Comparison of ENCODE assay signal across 39 cellular contexts in the genomic region with DNA sequence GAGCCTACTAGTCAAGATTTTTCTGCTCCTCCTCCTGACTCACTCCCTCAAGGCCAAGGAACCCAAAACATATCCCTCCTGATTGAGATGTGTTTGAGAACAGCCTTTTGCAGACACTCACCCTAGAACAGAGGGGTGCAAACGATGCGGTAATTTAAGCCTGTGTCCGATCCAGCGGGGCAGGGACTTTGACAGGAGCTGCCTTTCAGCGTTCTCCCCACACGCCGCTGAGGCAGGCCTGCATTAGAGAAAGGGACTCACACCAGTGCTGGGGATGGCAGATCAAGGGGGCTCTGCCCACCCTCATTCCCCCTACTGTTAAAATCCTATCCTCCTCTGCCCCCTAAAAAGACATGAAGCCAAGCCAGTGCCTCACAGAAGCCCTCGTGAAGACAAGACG.
"Had no signal": no experiment of that assay in that cellular context is flagged by ENCODE, and none has a peak within 500 bp of the region (broad histone marks: within the 10 kb centered on the region; RNA-seq: fewer than 3 reads in every experiment).

No MANE protein-coding gene starts in this region.

- H3K36me3 Mint-ChIP-seq: activated naive CD4-positive, alpha-beta T cell treated with anti-CD3 and anti-CD28 coated beads, Interleukin-2, amount 10 ng/mL, durations not matched to agents 7 days and 5 days; activated naive CD4-positive, alpha-beta T cell treated with anti-CD3 and anti-CD28 coated beads, Interleukin-2, amount 50 U/mL, for 24 hours; activated naive CD4-positive, alpha-beta T cell treated with anti-CD3 and anti-CD28 coated beads, Interleukin-2, amount 50 U/mL, for 72 hours; activated naive CD8-positive, alpha-beta T cell; activated naive CD8-positive, alpha-beta T cell treated with anti-CD3 and anti-CD28 coated beads for 36 hours; activated naive CD8-positive, alpha-beta T cell treated with anti-CD3 and anti-CD28 coated beads, Interleukin-2, amount 10 ng/mL, durations not matched to agents 7 days and 5 days had no signal

- H3K27ac ChIP-seq: adrenal gland, ascending aorta, body of pancreas, brain microvascular endothelial cell, breast epithelium, cardiac muscle cell had no signal

- H3K36me3 ChIP-seq: adrenal gland, brain microvascular endothelial cell, breast epithelium, cardiac muscle cell had no signal

- H3K9me3 ChIP-seq: adrenal gland, ascending aorta, body of pancreas, breast epithelium had no signal

- DNase-seq: activated effector memory CD4-positive, alpha-beta T cell treated with anti-CD3 and anti-CD28 coated beads, Interleukin-2, amount 50 U/mL, for 16 hours; activated effector memory CD4-positive, alpha-beta T cell treated with Interleukin-2 at 50 U/mL for 16 hours; activated gamma-delta T cell; activated gamma-delta T cell treated with Interleukin-2 at 50 U/mL for 16 hours; activated naive CD4-positive, alpha-beta T cell; activated naive CD4-positive, alpha-beta T cell treated with anti-CD3 and anti-CD28 coated beads for 36 hours; activated naive CD4-positive, alpha-beta T cell treated with anti-CD3 and anti-CD28 coated beads, Interleukin-2, amount 10 ng/mL, durations not matched to agents 7 days and 5 days; activated naive CD4-positive, alpha-beta T cell treated with anti-CD3 and anti-CD28 coated beads, Interleukin-2, amount 50 U/mL, for 16 hours; activated naive CD4-positive, alpha-beta T cell treated with Interleukin-2 at 50 U/mL for 16 hours; activated naive CD8-positive, alpha-beta T cell treated with anti-CD3 and anti-CD28 coated beads for 36 hours; activated naive CD8-positive, alpha-beta T cell treated with anti-CD3 and anti-CD28 coated beads, Interleukin-2, amount 10 ng/mL, durations not matched to agents 7 days and 5 days; activated naive CD8-positive, alpha-beta T cell treated with anti-CD3 and anti-CD28 coated beads, Interleukin-2, amount 50 U/mL, for 24 hours; activated T-cell treated with anti-CD3 and anti-CD28 coated beads, Interleukin-2, amount 50 U/mL, for 1 hour; activated T-cell treated with anti-CD3 and anti-CD28 coated beads, Interleukin-2, amount 50 U/mL, for 24 hours; activated T-cell treated with anti-CD3 and anti-CD28 coated beads, Interleukin-2, amount 50 U/mL, for 4 hours; activated T-cell treated with anti-CD3 and anti-CD28 coated beads, Interleukin-2, amount 50 U/mL, for 48 hours; activated T-cell treated with anti-CD3 and anti-CD28 coated beads, Interleukin-2, amount 50 U/mL, for 72 hours; adrenal gland; amniotic stem cell; amygdala; anterior cingulate cortex; aorta; body of pancreas; brain microvascular endothelial cell; caudate nucleus; central memory CD4-positive, alpha-beta T cell; cerebellar nuclear complex had no signal

- H3K27ac Mint-ChIP-seq: activated naive CD4-positive, alpha-beta T cell treated with anti-CD3 and anti-CD28 coated beads for 36 hours; activated naive CD4-positive, alpha-beta T cell treated with anti-CD3 and anti-CD28 coated beads, Interleukin-2, amount 10 ng/mL, durations not matched to agents 7 days and 5 days; activated naive CD4-positive, alpha-beta T cell treated with anti-CD3 and anti-CD28 coated beads, Interleukin-2, amount 50 U/mL, for 24 hours; activated naive CD8-positive, alpha-beta T cell; activated naive CD8-positive, alpha-beta T cell treated with anti-CD3 and anti-CD28 coated beads for 36 hours; activated naive CD8-positive, alpha-beta T cell treated with anti-CD3 and anti-CD28 coated beads, Interleukin-2, amount 10 ng/mL, durations not matched to agents 7 days and 5 days; activated naive CD8-positive, alpha-beta T cell treated with anti-CD3 and anti-CD28 coated beads, Interleukin-2, amount 50 U/mL, for 24 hours; activated T-cell treated with anti-CD3 and anti-CD28 coated beads, Interleukin-2, amount 50 U/mL, for 24 hours; activated T-cell treated with anti-CD3 and anti-CD28 coated beads, Interleukin-2, amount 50 U/mL, for 72 hours; activated T-helper 1 cell treated with anti-CD3 and anti-CD28 coated beads, Interleukin-12 subunit alpha, Interleukin-12 subunit beta, Interleukin-2, Interleukin-4 antibody, amounts not matched to agents 30 ng/mL and 10 ng/mL and 1 ng/mL, durations not matched to agents 14 hours and 24 hours and 36 hours; activated T-helper 17 cell treated with anti-CD3 and anti-CD28 coated beads, Interleukin-2, amount 50 U/mL, for 72 hours; activated T-helper 2 cell treated with anti-CD3 and anti-CD28 coated beads, Interferon-gamma antibody, Interleukin-2, Interleukin-4, amounts not matched to agents 10 μg/mL and 5 μg/mL and 100 μg/mL, durations not matched to agents 14 hours and 24 hours and 36 hours; brain had no signal

- H3K4me1 ChIP-seq: adrenal gland, ascending aorta, body of pancreas, breast epithelium had no signal

- H3K27me3 ChIP-seq: adrenal gland, ascending aorta, body of pancreas, brain microvascular endothelial cell, breast epithelium, cardiac muscle cell had no signal

- FAIRE-seq: astrocyte had no signal

- H3K4me1 Mint-ChIP-seq: activated naive CD4-positive, alpha-beta T cell treated with anti-CD3 and anti-CD28 coated beads, Interleukin-2, amount 50 U/mL, for 24 hours; activated naive CD8-positive, alpha-beta T cell treated with anti-CD3 and anti-CD28 coated beads, Interleukin-2, amount 10 ng/mL, durations not matched to agents 7 days and 5 days; activated naive CD8-positive, alpha-beta T cell treated with anti-CD3 and anti-CD28 coated beads, Interleukin-2, amount 50 U/mL, for 24 hours; brain; central memory CD8-positive, alpha-beta T cell had no signal

- H3K4me3 Mint-ChIP-seq: activated naive CD4-positive, alpha-beta T cell treated with anti-CD3 and anti-CD28 coated beads for 36 hours; activated naive CD4-positive, alpha-beta T cell treated with anti-CD3 and anti-CD28 coated beads, Interleukin-2, amount 10 ng/mL, durations not matched to agents 7 days and 5 days; activated naive CD4-positive, alpha-beta T cell treated with anti-CD3 and anti-CD28 coated beads, Interleukin-2, amount 50 U/mL, for 24 hours; activated naive CD8-positive, alpha-beta T cell; activated naive CD8-positive, alpha-beta T cell treated with anti-CD3 and anti-CD28 coated beads for 36 hours; activated naive CD8-positive, alpha-beta T cell treated with anti-CD3 and anti-CD28 coated beads, Interleukin-2, amount 10 ng/mL, durations not matched to agents 7 days and 5 days; activated naive CD8-positive, alpha-beta T cell treated with anti-CD3 and anti-CD28 coated beads, Interleukin-2, amount 50 U/mL, for 24 hours; activated T-cell treated with anti-CD3 and anti-CD28 coated beads, Interleukin-2, amount 50 U/mL, for 24 hours; activated T-cell treated with anti-CD3 and anti-CD28 coated beads, Interleukin-2, amount 50 U/mL, for 4 hours; activated T-cell treated with anti-CD3 and anti-CD28 coated beads, Interleukin-2, amount 50 U/mL, for 72 hours; activated T-helper 1 cell treated with anti-CD3 and anti-CD28 coated beads, Interleukin-12 subunit alpha, Interleukin-12 subunit beta, Interleukin-2, Interleukin-4 antibody, amounts not matched to agents 30 ng/mL and 10 ng/mL and 1 ng/mL, durations not matched to agents 14 hours and 24 hours and 36 hours; activated T-helper 17 cell treated with anti-CD3 and anti-CD28 coated beads, Interleukin-2, amount 50 U/mL, for 72 hours; brain; central memory CD8-positive, alpha-beta T cell had no signal

- H3K27me3 Mint-ChIP-seq: activated naive CD4-positive, alpha-beta T cell treated with anti-CD3 and anti-CD28 coated beads, Interleukin-2, amount 50 U/mL, for 24 hours; activated naive CD8-positive, alpha-beta T cell; activated naive CD8-positive, alpha-beta T cell treated with anti-CD3 and anti-CD28 coated beads for 36 hours; activated naive CD8-positive, alpha-beta T cell treated with anti-CD3 and anti-CD28 coated beads, Interleukin-2, amount 50 U/mL, for 24 hours; activated T-cell treated with anti-CD3 and anti-CD28 coated beads, Interleukin-2, amount 50 U/mL, for 24 hours; activated T-helper 17 cell treated with anti-CD3 and anti-CD28 coated beads, Interleukin-2, amount 50 U/mL, for 72 hours; brain; central memory CD8-positive, alpha-beta T cell had no signal

- H3K9me3 Mint-ChIP-seq: activated naive CD4-positive, alpha-beta T cell treated with anti-CD3 and anti-CD28 coated beads for 36 hours; activated naive CD4-positive, alpha-beta T cell treated with anti-CD3 and anti-CD28 coated beads, Interleukin-2, amount 10 ng/mL, durations not matched to agents 7 days and 5 days; activated naive CD4-positive, alpha-beta T cell treated with anti-CD3 and anti-CD28 coated beads, Interleukin-2, amount 50 U/mL, for 24 hours; activated naive CD4-positive, alpha-beta T cell treated with anti-CD3 and anti-CD28 coated beads, Interleukin-2, amount 50 U/mL, for 72 hours; activated naive CD8-positive, alpha-beta T cell treated with anti-CD3 and anti-CD28 coated beads for 36 hours; activated naive CD8-positive, alpha-beta T cell treated with anti-CD3 and anti-CD28 coated beads, Interleukin-2, amount 10 ng/mL, durations not matched to agents 7 days and 5 days; activated naive CD8-positive, alpha-beta T cell treated with anti-CD3 and anti-CD28 coated beads, Interleukin-2, amount 50 U/mL, for 24 hours; activated T-cell treated with anti-CD3 and anti-CD28 coated beads, Interleukin-2, amount 50 U/mL, for 24 hours; activated T-cell treated with anti-CD3 and anti-CD28 coated beads, Interleukin-2, amount 50 U/mL, for 4 hours; activated T-cell treated with anti-CD3 and anti-CD28 coated beads, Interleukin-2, amount 50 U/mL, for 72 hours; activated T-helper 1 cell treated with anti-CD3 and anti-CD28 coated beads, Interleukin-12 subunit alpha, Interleukin-12 subunit beta, Interleukin-2, Interleukin-4 antibody, amounts not matched to agents 30 ng/mL and 10 ng/mL and 1 ng/mL, durations not matched to agents 14 hours and 24 hours and 36 hours; activated T-helper 17 cell treated with anti-CD3 and anti-CD28 coated beads, Interleukin-2, amount 50 U/mL, for 72 hours; activated T-helper 2 cell treated with anti-CD3 and anti-CD28 coated beads, Interferon-gamma antibody, Interleukin-2, Interleukin-4, amounts not matched to agents 10 μg/mL and 5 μg/mL and 100 μg/mL, durations not matched to agents 14 hours and 24 hours and 36 hours; brain; central memory CD8-positive, alpha-beta T cell had no signal

- H3K4me3 ChIP-seq: adrenal gland, ascending aorta, body of pancreas, breast epithelium, cardiac muscle cell had no signal
